ENCODE assay signal across 1 cellular context in the genomic region with DNA sequence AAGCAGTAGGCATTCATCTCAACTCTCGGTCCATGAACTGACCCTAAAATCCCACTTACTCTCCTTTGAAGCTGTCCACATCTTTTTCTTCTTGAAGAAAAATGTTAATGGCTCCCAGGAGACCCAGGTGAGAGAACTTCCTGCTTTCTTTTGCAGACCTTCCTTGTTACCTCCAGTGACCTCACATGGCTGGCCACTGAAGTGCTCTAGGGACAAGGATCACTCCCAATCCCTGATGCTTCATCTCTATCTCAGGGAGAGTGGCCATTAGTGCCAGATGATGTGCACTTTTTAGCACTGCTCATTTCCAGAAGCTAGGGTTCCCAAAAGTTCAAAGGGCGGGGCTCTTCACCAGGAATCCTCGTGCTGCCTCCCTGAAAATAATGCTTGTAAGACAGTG.
TF ChIP-seq lines count a peak whose summit lies in the region.

No MANE protein-coding gene starts in this region.

TF ChIP-seq in K562, 482 proteins besides CTCF, POLR2A, EP300 and RAD21:
- TF ChIP-seq NR2C1 (IDR thresholded peaks at IDR 0.05) (0 out of 2 replicates have a peak, but pooled peaks have one; percentile 29), NR2C1 (tag; IDR thresholded peaks at IDR 0.05) (no peak), YY1 (IDR thresholded peaks at IDR 0.05; ENCODE audit: borderline replicate concordance in 1 of 3, control insufficient read depth in 1 of 3, extremely low read depth in 1 of 3, insufficient read depth in 3 of 3, insufficient read length in 1 of 3, insufficient replicate concordance in 2 of 3, low read depth in 1 of 3, low read length in 2 of 3) (peak in 1 of 3 experiments; percentile 17), ZEB2 (IDR thresholded peaks at IDR 0.05) (0 out of 2 replicates have a peak, but pooled peaks have one; percentile 16)
- TF ChIP-seq, protein P1, sequence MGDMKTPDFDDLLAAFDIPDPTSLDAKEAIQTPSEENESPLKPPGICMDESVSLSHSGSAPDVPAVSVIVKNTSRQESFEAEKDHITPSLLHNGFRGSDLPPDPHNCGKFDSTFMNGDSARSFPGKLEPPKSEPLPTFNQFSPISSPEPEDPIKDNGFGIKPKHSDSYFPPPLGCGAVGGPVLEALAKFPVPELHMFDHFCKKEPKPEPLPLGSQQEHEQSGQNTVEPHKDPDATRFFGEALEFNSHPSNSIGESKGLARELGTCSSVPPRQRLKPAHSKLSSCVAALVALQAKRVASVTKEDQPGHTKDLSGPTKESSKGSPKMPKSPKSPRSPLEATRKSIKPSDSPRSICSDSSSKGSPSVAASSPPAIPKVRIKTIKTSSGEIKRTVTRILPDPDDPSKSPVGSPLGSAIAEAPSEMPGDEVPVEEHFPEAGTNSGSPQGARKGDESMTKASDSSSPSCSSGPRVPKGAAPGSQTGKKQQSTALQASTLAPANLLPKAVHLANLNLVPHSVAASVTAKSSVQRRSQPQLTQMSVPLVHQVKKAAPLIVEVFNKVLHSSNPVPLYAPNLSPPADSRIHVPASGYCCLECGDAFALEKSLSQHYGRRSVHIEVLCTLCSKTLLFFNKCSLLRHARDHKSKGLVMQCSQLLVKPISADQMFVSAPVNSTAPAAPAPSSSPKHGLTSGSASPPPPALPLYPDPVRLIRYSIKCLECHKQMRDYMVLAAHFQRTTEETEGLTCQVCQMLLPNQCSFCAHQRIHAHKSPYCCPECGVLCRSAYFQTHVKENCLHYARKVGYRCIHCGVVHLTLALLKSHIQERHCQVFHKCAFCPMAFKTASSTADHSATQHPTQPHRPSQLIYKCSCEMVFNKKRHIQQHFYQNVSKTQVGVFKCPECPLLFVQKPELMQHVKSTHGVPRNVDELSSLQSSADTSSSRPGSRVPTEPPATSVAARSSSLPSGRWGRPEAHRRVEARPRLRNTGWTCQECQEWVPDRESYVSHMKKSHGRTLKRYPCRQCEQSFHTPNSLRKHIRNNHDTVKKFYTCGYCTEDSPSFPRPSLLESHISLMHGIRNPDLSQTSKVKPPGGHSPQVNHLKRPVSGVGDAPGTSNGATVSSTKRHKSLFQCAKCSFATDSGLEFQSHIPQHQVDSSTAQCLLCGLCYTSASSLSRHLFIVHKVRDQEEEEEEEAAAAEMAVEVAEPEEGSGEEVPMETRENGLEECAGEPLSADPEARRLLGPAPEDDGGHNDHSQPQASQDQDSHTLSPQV (IDR thresholded peaks at IDR 0.05) = peak; percentile 45; the same call in 1 of the 2 replicates
- TF ChIP-seq, protein P2, sequence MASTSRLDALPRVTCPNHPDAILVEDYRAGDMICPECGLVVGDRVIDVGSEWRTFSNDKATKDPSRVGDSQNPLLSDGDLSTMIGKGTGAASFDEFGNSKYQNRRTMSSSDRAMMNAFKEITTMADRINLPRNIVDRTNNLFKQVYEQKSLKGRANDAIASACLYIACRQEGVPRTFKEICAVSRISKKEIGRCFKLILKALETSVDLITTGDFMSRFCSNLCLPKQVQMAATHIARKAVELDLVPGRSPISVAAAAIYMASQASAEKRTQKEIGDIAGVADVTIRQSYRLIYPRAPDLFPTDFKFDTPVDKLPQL (IDR thresholded peaks at IDR 0.05; ENCODE audit: extremely low read depth, insufficient read length) = no peak
